Comparison of ENCODE assay signal across 10 cellular contexts in the genomic region with DNA sequence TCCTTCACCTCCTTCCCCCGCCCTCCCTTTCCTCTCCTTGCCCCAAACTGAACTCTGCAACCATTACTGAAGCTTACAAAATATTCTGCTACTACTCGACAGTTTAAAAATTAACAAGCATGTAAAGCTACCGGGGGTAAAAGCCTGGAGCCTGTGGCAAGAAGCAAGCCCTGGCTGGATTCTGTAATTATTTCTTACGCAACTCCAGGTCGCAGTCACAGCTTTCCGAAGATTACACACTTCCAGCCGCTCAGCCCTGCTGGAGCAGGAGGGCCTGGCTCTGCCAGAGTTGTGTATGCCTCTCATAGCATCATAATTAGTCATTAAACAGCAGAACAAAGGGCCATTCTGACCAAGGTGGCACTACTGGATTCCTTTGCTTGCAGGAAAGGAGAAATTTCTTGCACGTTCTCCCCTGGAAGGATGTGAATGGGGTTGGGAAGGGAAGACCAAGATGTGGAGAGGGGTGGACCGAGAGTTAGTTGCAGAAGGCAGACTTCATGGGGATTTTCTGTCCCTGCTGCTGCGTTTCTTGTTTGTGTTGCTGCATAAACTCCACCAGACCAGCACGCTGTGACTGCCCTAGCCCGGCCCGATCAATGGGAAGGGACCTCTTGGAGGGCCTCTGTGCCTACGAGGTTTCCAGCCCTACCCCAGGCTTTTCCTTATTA. TPM values are rescaled to one million over a fixed set of nuclear protein-coding genes. Genes with fewer than 3 reads are reported as not detected.
DNase-seq lines count a peak whose midpoint lies in the region; ATAC-seq and TF ChIP-seq lines count a peak whose summit lies in the region.
"Had no signal": no experiment of that assay in that cellular context is flagged by ENCODE, and none has a peak within 500 bp of the region (broad histone marks: within the 10 kb centered on the region; RNA-seq: fewer than 3 reads in every experiment).

No MANE protein-coding gene starts in this region.

- WGBS in mesendoderm (ENCODE audit: extremely low coverage, insufficient coverage, low lambda C conversion rate), result no CpG with 5 or more reads among the region's 14 CpGs

- no peaks in the 10 kb centered on the region for H3K27me3 ChIP-seq in MG63
- no peaks in the 10 kb centered on the region for H3K27me3 ChIP-seq in mesendoderm (ENCODE audit: insufficient read depth, low read length, poor library complexity)

- DNase-seq in AG09319 (ENCODE audit: extremely low read depth, low read depth), result peak; percentile 67
- peak; percentile 79 for DNase-seq in MG63
- DNase-seq in choroid plexus epithelial cell (ENCODE audit: low read depth), result peak; percentile 81
- DNase-seq in mesendoderm, result peak; percentile 81
- no peak for DNase-seq in activated CD4-positive, alpha-beta T cell treated with anti-CD3 and anti-CD28 coated beads for 48 hours
- DNase-seq in coronary artery (ENCODE audit: low spot score), result no peak
- DNase-seq: activated naive CD4-positive, alpha-beta T cell treated with anti-CD3 and anti-CD28 coated beads, Interleukin-2, amount 10 ng/mL, durations not matched to agents 7 days and 5 days; DND-41 had no signal

- H3K9ac ChIP-seq in mesendoderm (ENCODE audit: low read length), result peak overlapping the region; percentile 20

- ATAC-seq in HG03175 (IDR thresholded peaks at IDR 0.05; ENCODE audit: unreplicated experiment), result no peak
- ATAC-seq in HG03159 (IDR thresholded peaks at IDR 0.05; ENCODE audit: unreplicated experiment), result no peak

- no peak overlapping the region for H3K4ac ChIP-seq in mesendoderm (ENCODE audit: low read depth, low read length)

- H2BK15ac ChIP-seq in mesendoderm (replicated peaks; ENCODE audit: low read depth), result no peak overlapping the region

- peak overlapping the region; percentile 4 for H2BK5ac ChIP-seq in mesendoderm (ENCODE audit: low read length)

- no peaks in the 10 kb centered on the region for H3K79me1 ChIP-seq in mesendoderm (ENCODE audit: low read length)

- no peak overlapping the region for H3K4me2 ChIP-seq in mesendoderm (ENCODE audit: low read length)

- H3K27ac ChIP-seq in mesendoderm (ENCODE audit: low read depth, low read length) (peak overlapping the region; percentile 45), coronary artery (no peak overlapping the region)

- no peak overlapping the region for H3K18ac ChIP-seq in mesendoderm (ENCODE audit: low read length)

- H4K8ac ChIP-seq in mesendoderm (ENCODE audit: low read depth, low read length), result no peak overlapping the region

- no peak overlapping the region for H3K4me3 ChIP-seq in MG63
- H3K4me3 ChIP-seq in choroid plexus epithelial cell (ENCODE audit: low read depth, low read length), result no peak overlapping the region
- no peak overlapping the region for H3K4me3 ChIP-seq in mesendoderm (ENCODE audit: low read length)
- H3K4me3 ChIP-seq in coronary artery, result no peak overlapping the region

- no peaks in the 10 kb centered on the region for H3K79me2 ChIP-seq in mesendoderm (ENCODE audit: control insufficient read depth, insufficient read depth, low read length)

- H2BK120ac ChIP-seq in mesendoderm (ENCODE audit: low read depth, low read length), result no peak overlapping the region

- no peak overlapping the region for H2AK5ac ChIP-seq in mesendoderm (ENCODE audit: low read length)

- TF ChIP-seq CTCF in AG09319 (IDR thresholded peaks at IDR 0.05; ENCODE audit: low read depth, low read length) (no peak), choroid plexus epithelial cell (conservative IDR thresholded peaks at IDR 0.05; ENCODE audit: low read depth, low read length) (no peak), coronary artery (IDR thresholded peaks at IDR 0.05) (no peak)

- H3K36me3 ChIP-seq in MG63 (no peaks in the 10 kb centered on the region), mesendoderm (ENCODE audit: control insufficient read depth, insufficient read depth, low read length) (no peaks in the 10 kb centered on the region)

- H3K9me3 ChIP-seq in MG63, result no peaks in the 10 kb centered on the region

- H3K23ac ChIP-seq in mesendoderm (ENCODE audit: low read length), result no peak overlapping the region

- peak overlapping the region; percentile 50 for H3K56ac ChIP-seq in mesendoderm (ENCODE audit: low read length)

- H4K5ac ChIP-seq in mesendoderm (ENCODE audit: low read length), result no peak overlapping the region

- H3K4me1 ChIP-seq in mesendoderm (ENCODE audit: control insufficient read depth, low read depth, low read length), result peaks cover 5% of the 10 kb centered on the region

RNA-seq across cellular contexts. Expression of a gene that starts 23.6 kb away (rescaled TPM):
- total RNA-seq in MG63 (2014; rRNA removed; shearing (Covaris generic); ENCODE audit: low replicate concordance), result 0.56 TPM in 1 of 2 replicates, not detected in the other
- 0.35 TPM for polyA plus RNA-seq in mesendoderm (2013, experiment 1 of 2)
- 0.28 TPM for polyA plus RNA-seq in mesendoderm (2013, experiment 2 of 2)

RNA-seq across cellular contexts. Expression of a gene that starts 53.9 kb away (rescaled TPM):
- total RNA-seq in MG63 (2014; rRNA removed; shearing (Covaris generic); ENCODE audit: low replicate concordance), result 2.0 and 4.0 TPM in 2 replicates
- 0.17 TPM for polyA plus RNA-seq in mesendoderm (2013, experiment 1 of 2)
- polyA plus RNA-seq in mesendoderm (2013, experiment 2 of 2), result 0.13 TPM

Comparison
In these comparisons a context has a peak if more than half of its experiments do, and no peak if none do; other contexts are left out.
1. DNase-seq: peak in AG09319 (single experiment), MG63 (single experiment), choroid plexus epithelial cell (single experiment) and mesendoderm (single experiment); none in activated CD4-positive, alpha-beta T cell treated with anti-CD3 and anti-CD28 coated beads for 48 hours (single experiment) and coronary artery (single experiment).